8 cellular contexts compared by ENCODE assay signal in the genomic region with DNA sequence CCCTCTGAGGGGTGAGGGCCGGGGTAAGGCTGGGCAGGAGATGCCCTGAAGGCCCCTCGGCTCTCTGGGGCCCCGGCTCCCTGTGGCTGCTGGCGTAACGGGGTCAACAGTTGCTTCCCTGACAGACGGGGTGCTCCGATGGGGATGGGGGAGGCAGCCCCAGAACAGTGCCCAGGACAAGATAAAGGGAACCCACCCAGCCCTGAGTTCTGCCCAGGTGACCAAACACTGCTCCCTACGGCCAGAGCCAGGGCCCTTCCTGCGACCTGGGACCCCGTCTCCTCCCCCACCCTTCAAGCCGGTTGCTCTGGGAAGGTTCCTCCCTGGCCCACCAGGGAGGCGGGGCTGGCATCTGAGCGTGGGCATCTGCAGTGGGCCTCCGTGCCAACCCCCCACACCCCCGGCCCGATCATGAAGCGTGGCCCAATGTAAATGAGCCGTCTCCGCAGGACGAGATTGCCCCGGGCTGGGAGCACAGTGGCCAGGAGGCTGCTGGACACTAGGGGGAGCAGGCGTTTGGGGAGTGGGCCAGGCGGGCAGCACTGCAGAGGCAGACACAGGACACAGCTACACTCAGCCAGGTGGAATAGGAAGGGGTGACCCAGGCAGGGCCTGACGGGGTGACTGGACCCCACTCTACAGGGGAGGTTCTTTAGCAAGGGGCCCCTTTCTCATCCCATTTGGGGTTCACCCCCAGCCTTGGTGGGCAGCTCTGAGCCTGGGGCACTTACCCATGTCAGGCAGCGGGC. TPM values are rescaled to one million over a fixed set of nuclear protein-coding genes. Genes with fewer than 3 reads are reported as not detected.
A peak's percentile ranks its signal among the peaks of the same experiment; 100 is the strongest.
DNase-seq lines count a peak whose midpoint lies in the region; ATAC-seq and TF ChIP-seq lines count a peak whose summit lies in the region.

No MANE protein-coding gene starts in this region.

- no peak overlapping the region for H3K9ac ChIP-seq in Karpas-422 (ENCODE audit: low read length)

- POLR2A ChIA-PET in OCI-LY7 (lab: Charles Lee), result no interaction called here

- H3K9me3 ChIP-seq in OCI-LY7 (ENCODE audit: low read length) (no peaks in the 10 kb centered on the region), ovary (no peaks in the 10 kb centered on the region), Karpas-422 (ENCODE audit: low read length) (no peaks in the 10 kb centered on the region)

- H3K27ac ChIP-seq in OCI-LY7 (ENCODE audit: low read depth, low read length, poor library complexity, severe bottlenecking) (no peak overlapping the region), ovary (no peak overlapping the region), Karpas-422 (ENCODE audit: low read length) (no peak overlapping the region)

- intact Hi-C loops in OCI-LY7 (cut with micrococcal nuclease; ENCODE audit: unreplicated experiment), result no loop called here
- intact Hi-C loops in ovary (cut with DNase I), result no loop called here

- TF ChIP-seq POLR2A in ovary (IDR thresholded peaks at IDR 0.05), result no peak

- H3K4me1 ChIP-seq in OCI-LY7 (ENCODE audit: insufficient read depth, low read length, poor library complexity, severe bottlenecking) (peaks cover 16% of the 10 kb centered on the region), ovary (ENCODE audit: insufficient read depth) (no peaks in the 10 kb centered on the region), Karpas-422 (ENCODE audit: low read length) (peaks cover 7% of the 10 kb centered on the region)

- H3K4me2 ChIP-seq in OCI-LY7 (ENCODE audit: low read length) (no peak overlapping the region), Karpas-422 (ENCODE audit: low read depth, low read length, poor library complexity, severe bottlenecking) (no peak overlapping the region)

- peak; percentile 77 for DNase-seq in ELF-1 (ENCODE audit: low read depth, low spot score)
- no peak for DNase-seq in OCI-LY7 (ENCODE audit: low spot score)
- peak; percentile 28 for DNase-seq in fibroblast of mammary gland (ENCODE audit: low read depth)
- DNase-seq in ovary, result peak in 3 of 5 donors; percentile 29 to 65 (median 53)
- no peak for DNase-seq in Karpas-422
- no peak for DNase-seq in activated CD4-positive, CD25-positive, alpha-beta regulatory T cell (lab: John Stamatoyannopoulos, UW)

- H3K27me3 ChIP-seq in ovary, result no peaks in the 10 kb centered on the region
- H3K27me3 ChIP-seq in Karpas-422 (ENCODE audit: low read length), result no peaks in the 10 kb centered on the region

- no peaks in the 10 kb centered on the region for H3K79me2 ChIP-seq in OCI-LY7 (ENCODE audit: insufficient read depth, low read depth, low read length)
- H3K79me2 ChIP-seq in Karpas-422 (ENCODE audit: low read length), result no peaks in the 10 kb centered on the region

- WGBS in ovary, 3 donors, result 15 to 23% (median 19%) methylated on average over 25 of the region's 25 CpGs

- TF ChIP-seq CTCF in OCI-LY7 (conservative IDR thresholded peaks at IDR 0.05; ENCODE audit: low read length) (peak; percentile 30; the same call in 1 of the 2 replicates), fibroblast of mammary gland (conservative IDR thresholded peaks at IDR 0.05; ENCODE audit: control insufficient read depth, insufficient read depth, low read depth, low read length) (peak; percentile 55), ovary (IDR thresholded peaks at IDR 0.05) (peak in 1 of 3 donors; percentile 16)

- CTCF ChIA-PET in OCI-LY7 (lab: Charles Lee; ENCODE audit: unreplicated experiment), result no interaction called here

- H3K36me3 ChIP-seq in OCI-LY7 (ENCODE audit: insufficient read depth, low read length) (no peaks in the 10 kb centered on the region), ovary (no peaks in the 10 kb centered on the region), Karpas-422 (ENCODE audit: insufficient read depth, low read length) (no peaks in the 10 kb centered on the region)

- ATAC-seq in HG03432 (IDR thresholded peaks at IDR 0.05; ENCODE audit: unreplicated experiment) (no peak), GM18858 (IDR thresholded peaks at IDR 0.05; ENCODE audit: unreplicated experiment) (no peak)

- BruUV-seq in OCI-LY7 (replicated peaks; lab: Mats Ljungman, UMichigan), result no TSS peak

- H4K20me1 ChIP-seq in OCI-LY7 (ENCODE audit: insufficient read depth, low read length) (no peaks in the 10 kb centered on the region), Karpas-422 (ENCODE audit: insufficient read depth, low read depth, low read length) (peaks cover 12% of the 10 kb centered on the region; the same call in 1 of the 2 replicates)

- no peak for TF ChIP-seq EP300 in ovary (IDR thresholded peaks at IDR 0.05)

- H3K4me3 ChIP-seq in OCI-LY7 (ENCODE audit: low read depth, low read length, poor library complexity, severe bottlenecking) (no peak overlapping the region), fibroblast of mammary gland (ENCODE audit: control insufficient read depth, low read depth, low read length) (no peak overlapping the region), ovary (no peak overlapping the region), Karpas-422 (ENCODE audit: low read length) (no peak overlapping the region)

- no peaks in the 10 kb centered on the region for H3K9me2 ChIP-seq in OCI-LY7 (ENCODE audit: insufficient read depth, low read length)
- H3K9me2 ChIP-seq in Karpas-422 (replicated peaks; ENCODE audit: insufficient read depth, low read length), result no peaks in the 10 kb centered on the region

- H2AFZ ChIP-seq in OCI-LY7 (ENCODE audit: low read length) (no peak overlapping the region), Karpas-422 (ENCODE audit: low read length) (no peak overlapping the region)

RNA-seq across cellular contexts. Expression of a gene that starts 1.1 kb away (rescaled TPM):
- total RNA-seq in OCI-LY7 (2014; rRNA removed; shearing (Covaris generic)), result 0.50 and 1.0 TPM in 2 replicates
- total RNA-seq in OCI-LY7 (2022), result 1.00 and 1.0 TPM in 2 replicates
- under 1 TPM; 0.15 to 0.57 (median 0.20) TPM for total RNA-seq in ovary
- under 1 TPM in 1 of 2 donors, not detected in 1; 0.11 TPM for polyA plus RNA-seq in ovary
- total RNA-seq in Karpas-422 (2014; rRNA removed; shearing (Covaris generic); ENCODE audit: low replicate concordance), result 1.2 TPM in 1 of 2 replicates, not detected in the other

RNA-seq across cellular contexts. Expression of a gene that starts 16.1 kb away (rescaled TPM):
- 50.5 and 55.6 TPM in 2 replicates for total RNA-seq in OCI-LY7 (2014; rRNA removed; shearing (Covaris generic))
- 70.9 and 81.9 TPM in 2 replicates for total RNA-seq in OCI-LY7 (2022)
- 10 to 100 TPM; 14.2 to 32.9 (median 23.4) TPM for total RNA-seq in ovary
- 10 to 100 TPM in 1 of 2 donors, 1 to 10 TPM in 1; 1.8 to 33.7 TPM for polyA plus RNA-seq in ovary
- total RNA-seq in Karpas-422 (2014; rRNA removed; shearing (Covaris generic); ENCODE audit: low replicate concordance), result 32.2 and 62.8 TPM in 2 replicates

RNA-seq across cellular contexts. Expression of a gene that starts 16.7 kb away (rescaled TPM):
- total RNA-seq in OCI-LY7 (2014; rRNA removed; shearing (Covaris generic)), result 8.1 and 9.7 TPM in 2 replicates
- 13.8 and 15.4 TPM in 2 replicates for total RNA-seq in OCI-LY7 (2022)
- 10 to 100 TPM in 4 of 7 donors, 1 to 10 TPM in 3; 4.1 to 12.6 (median 11.9) TPM for total RNA-seq in ovary
- 10 to 100 TPM in 1 of 2 donors, 1 to 10 TPM in 1; 5.2 to 11.3 TPM for polyA plus RNA-seq in ovary
- 4.4 and 8.5 TPM in 2 replicates for total RNA-seq in Karpas-422 (2014; rRNA removed; shearing (Covaris generic); ENCODE audit: low replicate concordance)

Comparison
In these comparisons a context has a peak if more than half of its experiments do, and no peak if none do; other contexts are left out.
1. DNase-seq: peak in ELF-1 (single experiment), fibroblast of mammary gland (single experiment) and ovary (3 of 5); none in OCI-LY7 (single experiment), Karpas-422 (single experiment) and activated CD4-positive, CD25-positive, alpha-beta regulatory T cell (0 of 4).